ENCODE assay signal across 1 cellular context in the genomic region with DNA sequence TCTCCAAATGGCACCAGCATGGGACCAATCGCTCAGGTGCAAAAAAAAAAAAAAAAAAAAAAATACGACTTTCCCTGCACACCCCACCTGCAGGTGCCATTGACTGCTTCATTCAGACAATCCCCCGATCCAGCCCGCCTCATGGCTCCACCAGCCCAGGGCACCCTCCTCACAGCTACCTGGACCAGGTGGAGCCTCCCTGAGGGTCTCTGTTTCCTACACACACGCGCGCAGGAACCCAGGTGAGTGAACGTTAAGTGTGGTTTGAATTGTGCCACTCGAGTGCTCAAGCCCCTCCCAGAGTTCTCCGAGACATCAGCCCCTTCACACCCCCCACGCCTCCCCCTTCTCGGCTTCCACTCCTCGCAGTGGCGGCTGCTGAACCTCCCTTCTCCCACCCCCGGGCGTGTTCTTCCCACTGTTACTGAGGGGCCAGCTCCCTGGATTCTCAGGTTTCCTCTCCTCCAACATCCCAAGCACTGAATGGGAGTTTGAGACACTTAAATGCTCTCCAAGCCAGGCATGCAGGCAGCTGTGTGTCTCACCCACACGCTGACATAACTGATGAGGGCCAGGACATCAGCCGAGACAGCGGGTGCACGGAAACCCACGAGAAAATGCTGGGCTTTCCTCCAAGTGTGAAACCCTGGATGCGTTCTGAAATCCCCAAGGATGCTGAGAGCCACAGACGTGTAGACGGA.
A peak's percentile ranks its signal among the peaks of the same experiment; 100 is the strongest.
TF ChIP-seq lines count a peak whose summit lies in the region.

No MANE protein-coding gene starts in this region.

TF ChIP-seq in HEK293, 187 proteins besides CTCF, POLR2A, EP300 and RAD21 (continued from another document):
- TF ChIP-seq, protein P1, sequence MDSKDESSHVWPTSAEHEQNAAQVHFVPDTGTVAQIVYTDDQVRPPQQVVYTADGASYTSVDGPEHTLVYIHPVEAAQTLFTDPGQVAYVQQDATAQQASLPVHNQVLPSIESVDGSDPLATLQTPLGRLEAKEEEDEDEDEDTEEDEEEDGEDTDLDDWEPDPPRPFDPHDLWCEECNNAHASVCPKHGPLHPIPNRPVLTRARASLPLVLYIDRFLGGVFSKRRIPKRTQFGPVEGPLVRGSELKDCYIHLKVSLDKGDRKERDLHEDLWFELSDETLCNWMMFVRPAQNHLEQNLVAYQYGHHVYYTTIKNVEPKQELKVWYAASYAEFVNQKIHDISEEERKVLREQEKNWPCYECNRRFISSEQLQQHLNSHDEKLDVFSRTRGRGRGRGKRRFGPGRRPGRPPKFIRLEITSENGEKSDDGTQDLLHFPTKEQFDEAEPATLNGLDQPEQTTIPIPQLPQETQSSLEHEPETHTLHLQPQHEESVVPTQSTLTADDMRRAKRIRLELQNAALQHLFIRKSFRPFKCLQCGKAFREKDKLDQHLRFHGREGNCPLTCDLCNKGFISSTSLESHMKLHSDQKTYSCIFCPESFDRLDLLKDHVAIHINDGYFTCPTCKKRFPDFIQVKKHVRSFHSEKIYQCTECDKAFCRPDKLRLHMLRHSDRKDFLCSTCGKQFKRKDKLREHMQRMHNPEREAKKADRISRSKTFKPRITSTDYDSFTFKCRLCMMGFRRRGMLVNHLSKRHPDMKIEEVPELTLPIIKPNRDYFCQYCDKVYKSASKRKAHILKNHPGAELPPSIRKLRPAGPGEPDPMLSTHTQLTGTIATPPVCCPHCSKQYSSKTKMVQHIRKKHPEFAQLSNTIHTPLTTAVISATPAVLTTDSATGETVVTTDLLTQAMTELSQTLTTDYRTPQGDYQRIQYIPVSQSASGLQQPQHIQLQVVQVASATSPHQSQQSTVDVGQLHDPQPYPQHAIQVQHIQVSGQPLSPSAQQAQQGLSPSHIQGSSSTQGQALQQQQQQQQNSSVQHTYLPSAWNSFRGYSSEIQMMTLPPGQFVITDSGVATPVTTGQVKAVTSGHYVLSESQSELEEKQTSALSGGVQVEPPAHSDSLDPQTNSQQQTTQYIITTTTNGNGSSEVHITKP (tag by site-specific recombination; IDR thresholded peaks at IDR 0.05) = no peak
- TF ChIP-seq, protein P2, sequence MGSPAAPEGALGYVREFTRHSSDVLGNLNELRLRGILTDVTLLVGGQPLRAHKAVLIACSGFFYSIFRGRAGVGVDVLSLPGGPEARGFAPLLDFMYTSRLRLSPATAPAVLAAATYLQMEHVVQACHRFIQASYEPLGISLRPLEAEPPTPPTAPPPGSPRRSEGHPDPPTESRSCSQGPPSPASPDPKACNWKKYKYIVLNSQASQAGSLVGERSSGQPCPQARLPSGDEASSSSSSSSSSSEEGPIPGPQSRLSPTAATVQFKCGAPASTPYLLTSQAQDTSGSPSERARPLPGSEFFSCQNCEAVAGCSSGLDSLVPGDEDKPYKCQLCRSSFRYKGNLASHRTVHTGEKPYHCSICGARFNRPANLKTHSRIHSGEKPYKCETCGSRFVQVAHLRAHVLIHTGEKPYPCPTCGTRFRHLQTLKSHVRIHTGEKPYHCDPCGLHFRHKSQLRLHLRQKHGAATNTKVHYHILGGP (tag by site-specific recombination; IDR thresholded peaks at IDR 0.05) = no peak
- peak; percentile 77 for TF ChIP-seq ZFHX2 (tag by site-specific recombination; conservative IDR thresholded peaks at IDR 0.05)
